ENCODE assay signal across 21 cellular contexts in the genomic region with DNA sequence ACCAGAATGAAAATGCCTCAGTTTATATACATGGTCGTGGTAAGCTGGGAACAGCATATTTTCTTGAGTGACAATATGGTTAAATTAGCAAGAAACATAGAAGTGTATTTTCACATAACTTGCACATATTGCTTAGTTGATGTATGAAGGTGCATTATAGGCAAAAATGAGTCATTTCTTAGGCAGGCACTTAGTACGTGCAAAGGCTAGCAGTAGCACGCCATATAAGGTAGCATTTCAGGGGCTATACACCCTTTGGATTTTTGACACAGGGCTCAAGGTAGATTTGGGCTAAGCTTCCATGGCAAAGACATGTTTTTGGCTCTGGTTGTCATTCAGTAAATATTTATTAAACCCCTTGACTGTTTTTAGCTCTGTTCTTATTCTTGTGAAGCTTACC. TPM values are rescaled to one million over a fixed set of nuclear protein-coding genes. Genes with fewer than 3 reads are reported as not detected.
DNase-seq lines count a peak whose midpoint lies in the region; ATAC-seq and TF ChIP-seq lines count a peak whose summit lies in the region.
"Had no signal": no experiment of that assay in that cellular context is flagged by ENCODE, and none has a peak within 500 bp of the region (broad histone marks: within the 10 kb centered on the region; RNA-seq: fewer than 3 reads in every experiment).

No MANE protein-coding gene starts in this region.

- H3K36me3 ChIP-seq in muscle layer of duodenum (ENCODE audit: control insufficient read depth in 1 of 2, insufficient read depth in 2 of 2, low read length in 2 of 2), result no peaks in the 10 kb centered on the region
- H3K36me3 ChIP-seq: transverse colon had no signal

- peak; percentile 38 for DNase-seq in AG04450 (ENCODE audit: low read depth, low spot score)
- DNase-seq in OCI-M1 (lab: John Stamatoyannopoulos, UW), result peak; percentile 51
- no peak for DNase-seq in chondrocyte (ENCODE audit: low spot score)
- DNase-seq in activated CD8-positive, alpha-beta T cell treated with anti-CD3 and anti-CD28 coated beads, Interleukin-2, amount 10 ng/mL, durations not matched to agents 7 days and 5 days, result no peak
- DNase-seq in hepatic stellate cell (ENCODE audit: low spot score), result no peak
- DNase-seq in HFFc6, result no peak
- DNase-seq in COLO829 (ENCODE audit: low spot score), result no peak
- DNase-seq: activated CD4-positive, alpha-beta T cell treated with anti-CD3 and anti-CD28 coated beads, Interleukin-2, amount 50 U/mL, for 1 hour; activated T-cell treated with anti-CD3 and anti-CD28 coated beads, Interleukin-2, amount 50 U/mL, for 4 hours; cerebellar nuclear complex; H7; mucosa of descending colon; NCI-H1092; occipital lobe; SIG-M5; stimulated activated CD4-positive, alpha-beta T cell treated with anti-CD3 and anti-CD28 coated beads, Interleukin-4, amount 100 ng/mL, for 4 hours; transverse colon had no signal

- CTCF ChIA-PET in AG04450 (lab: Charles Lee), result interaction anchor here (2.2 kb wide), 1 partner anchor 32 kb away, joined by 8 read pairs; no protein-coding TSS in a partner anchor
- CTCF ChIA-PET in activated CD8-positive, alpha-beta T cell treated with anti-CD3 and anti-CD28 coated beads, Interleukin-2, amount 10 ng/mL, durations not matched to agents 7 days and 5 days (lab: Charles Lee), result no interaction called here

- H3K4me1 Mint-ChIP-seq in chondrocyte (ENCODE audit: low read depth), result peaks cover 3% of the 10 kb centered on the region
- H3K4me1 Mint-ChIP-seq in activated CD8-positive, alpha-beta T cell treated with anti-CD3 and anti-CD28 coated beads, Interleukin-2, amount 10 ng/mL, durations not matched to agents 7 days and 5 days (ENCODE audit: low read depth), result no peaks in the 10 kb centered on the region
- H3K4me1 Mint-ChIP-seq in HFFc6 (ENCODE audit: low read depth), result no peaks in the 10 kb centered on the region

- H3K4me3 Mint-ChIP-seq in chondrocyte (ENCODE audit: unreplicated experiment) (no peak overlapping the region), HFFc6 (no peak overlapping the region)
- no peak overlapping the region for H3K4me3 Mint-ChIP-seq in activated CD8-positive, alpha-beta T cell treated with anti-CD3 and anti-CD28 coated beads, Interleukin-2, amount 10 ng/mL, durations not matched to agents 7 days and 5 days
- H3K4me3 Mint-ChIP-seq: activated naive CD8-positive, alpha-beta T cell; activated T-cell treated with anti-CD3 and anti-CD28 coated beads, Interleukin-2, amount 50 U/mL, for 4 hours had no signal

- H3K9me3 ChIP-seq in AG04450 (ENCODE audit: control insufficient read depth, insufficient read depth, low read length), result no peaks in the 10 kb centered on the region
- no peaks in the 10 kb centered on the region for H3K9me3 ChIP-seq in muscle layer of duodenum (ENCODE audit: control insufficient read depth in 1 of 2, low read length in 2 of 2)
- H3K9me3 ChIP-seq: mucosa of descending colon, transverse colon had no signal

- H3K27me3 Mint-ChIP-seq in chondrocyte (ENCODE audit: low read depth), result no peaks in the 10 kb centered on the region
- no peaks in the 10 kb centered on the region for H3K27me3 Mint-ChIP-seq in activated CD8-positive, alpha-beta T cell treated with anti-CD3 and anti-CD28 coated beads, Interleukin-2, amount 10 ng/mL, durations not matched to agents 7 days and 5 days (ENCODE audit: low read depth)
- no peaks in the 10 kb centered on the region for H3K27me3 Mint-ChIP-seq in HFFc6 (ENCODE audit: insufficient read depth)
- H3K27me3 Mint-ChIP-seq: activated naive CD8-positive, alpha-beta T cell had no signal

- H3K9me3 Mint-ChIP-seq in chondrocyte (ENCODE audit: low read depth), result no peaks in the 10 kb centered on the region
- H3K9me3 Mint-ChIP-seq in activated CD8-positive, alpha-beta T cell treated with anti-CD3 and anti-CD28 coated beads, Interleukin-2, amount 10 ng/mL, durations not matched to agents 7 days and 5 days (ENCODE audit: insufficient read depth), result no peaks in the 10 kb centered on the region
- no peaks in the 10 kb centered on the region for H3K9me3 Mint-ChIP-seq in HFFc6
- H3K9me3 Mint-ChIP-seq: activated T-cell treated with anti-CD3 and anti-CD28 coated beads, Interleukin-2, amount 50 U/mL, for 4 hours had no signal

- H3K4me3 ChIP-seq in AG04450 (ENCODE audit: low read depth, low read length) (no peak overlapping the region), muscle layer of duodenum (ENCODE audit: low read depth in 1 of 2, low read length in 2 of 2) (no peak overlapping the region)
- H3K4me3 ChIP-seq: GM12878, mucosa of descending colon, transverse colon had no signal

- H3K27ac Mint-ChIP-seq in chondrocyte (ENCODE audit: unreplicated experiment) (peak overlapping the region; percentile 27), HFFc6 (no peak overlapping the region)
- no peak overlapping the region for H3K27ac Mint-ChIP-seq in activated CD8-positive, alpha-beta T cell treated with anti-CD3 and anti-CD28 coated beads, Interleukin-2, amount 10 ng/mL, durations not matched to agents 7 days and 5 days
- H3K27ac Mint-ChIP-seq: activated naive CD8-positive, alpha-beta T cell had no signal

- no peak for ATAC-seq in activated CD8-positive, alpha-beta T cell treated with anti-CD3 and anti-CD28 coated beads, Interleukin-2, amount 10 ng/mL, durations not matched to agents 7 days and 5 days
- ATAC-seq: activated T-cell treated with anti-CD3 and anti-CD28 coated beads, Interleukin-2, amount 50 U/mL, for 4 hours; GM12878; HepG2; mucosa of descending colon had no signal

- H3K27ac ChIP-seq in AG04450 (ENCODE audit: low read depth, low read length) (no peak overlapping the region), muscle layer of duodenum (ENCODE audit: low read length) (peak overlapping the region; percentile 48)

- no peaks in the 10 kb centered on the region for H3K27me3 ChIP-seq in AG04450 (ENCODE audit: control insufficient read depth, insufficient read depth, low read length)
- H3K27me3 ChIP-seq in muscle layer of duodenum (ENCODE audit: low read depth, low read length), result no peaks in the 10 kb centered on the region
- H3K27me3 ChIP-seq: transverse colon had no signal

- TF ChIP-seq CTCF in AG04450 (IDR thresholded peaks at IDR 0.05; ENCODE audit: low read depth, low read length) (no peak), chondrocyte (IDR thresholded peaks at IDR 0.05) (no peak), HFFc6 (IDR thresholded peaks at IDR 0.05) (no peak)

- H3K36me3 Mint-ChIP-seq in chondrocyte (ENCODE audit: low read depth), result no peaks in the 10 kb centered on the region
- H3K36me3 Mint-ChIP-seq in activated CD8-positive, alpha-beta T cell treated with anti-CD3 and anti-CD28 coated beads, Interleukin-2, amount 10 ng/mL, durations not matched to agents 7 days and 5 days (ENCODE audit: low read depth), result no peaks in the 10 kb centered on the region
- H3K36me3 Mint-ChIP-seq in HFFc6 (ENCODE audit: low read depth), result no peaks in the 10 kb centered on the region
- H3K36me3 Mint-ChIP-seq: activated naive CD8-positive, alpha-beta T cell had no signal

- POLR2A ChIA-PET in AG04450 (lab: Yijun Ruan, JAX), result no interaction called here
- POLR2A ChIA-PET in activated CD8-positive, alpha-beta T cell treated with anti-CD3 and anti-CD28 coated beads, Interleukin-2, amount 10 ng/mL, durations not matched to agents 7 days and 5 days (lab: Charles Lee), result no interaction called here

- H3K4me1 ChIP-seq in muscle layer of duodenum (ENCODE audit: control insufficient read depth in 1 of 2, insufficient read depth in 2 of 2, low read length in 2 of 2), result peaks cover 0 to 4% of the 10 kb centered on the region in 2 donors

RNA-seq across cellular contexts. Expression of a gene that starts 33.1 kb away (rescaled TPM):
- polyA plus RNA-seq in AG04450 (2011; rRNA removed), result 18.5 and 20.0 TPM in 2 replicates
- 61.6 and 62.8 TPM in 2 replicates for polyA minus RNA-seq in AG04450 (2011; rRNA and poly(A)+ RNA removed)
- 70.3 to 141 TPM (median 72.3 TPM) in 3 replicates for total RNA-seq in chondrocyte
- not detected for total RNA-seq in activated CD8-positive, alpha-beta T cell treated with anti-CD3 and anti-CD28 coated beads, Interleukin-2, amount 10 ng/mL, durations not matched to agents 7 days and 5 days
- total RNA-seq in HFFc6 (2021; fragmentation: NEBNext Ultra II Directional; extraction: Animal tissue kit (Norgen Biotek cat#: 25700)), result 1 to 10 TPM in 2 of 6 experiments, under 1 TPM in 3, not detected in 1; 0.02 to 1.1 (median 0.23) TPM
- total RNA-seq: HepG2 had no signal
- polyA plus RNA-seq: HepG2 had no signal

Comparison
In these comparisons a context has a peak if more than half of its experiments do, and no peak if none do; other contexts are left out.
1. DNase-seq: peak in AG04450 (single experiment) and OCI-M1 (single experiment); none in chondrocyte (single experiment), activated CD8-positive, alpha-beta T cell treated with anti-CD3 and anti-CD28 coated beads, Interleukin-2, amount 10 ng/mL, durations not matched to agents 7 days and 5 days (single experiment), hepatic stellate cell (single experiment), HFFc6 (single experiment) and COLO829 (single experiment).
2. RNA of a gene that starts 33.1 kb away (total RNA-seq): 70.3 to 141 TPM in chondrocyte; 0.02 to 1.1 TPM in HFFc6 and not detected in activated CD8-positive, alpha-beta T cell treated with anti-CD3 and anti-CD28 coated beads, Interleukin-2, amount 10 ng/mL, durations not matched to agents 7 days and 5 days; every median in the first group is over 10 times any median in the second.